ENCODE assay signal across 22 cellular contexts in genomic region chr4:17153572-17153971, GRCh38.
"Had no signal": no experiment of that assay in that cellular context is flagged by ENCODE, and none has a peak within 500 bp of the region (broad histone marks: within the 10 kb centered on the region; RNA-seq: fewer than 3 reads in every experiment).

No MANE protein-coding gene starts in this region.

- H3K27ac ChIP-seq: colonic mucosa, dorsolateral prefrontal cortex, esophagus muscularis mucosa, heart left ventricle, lower lobe of right lung, sigmoid colon, upper lobe of left lung, VCaP had no signal

- DNase-seq: activated CD4-positive, alpha-beta T cell treated with anti-CD3 and anti-CD28 coated beads, Interleukin-2, amount 10 ng/mL, durations not matched to agents 7 days and 5 days; activated CD4-positive, CD25-positive, alpha-beta regulatory T cell treated with anti-CD3 and anti-CD28 coated beads, Interleukin-2, amount 50 U/mL, for 72 hours; activated CD8-positive, alpha-beta memory T cell treated with anti-CD3 and anti-CD28 coated beads, Interleukin-2, amount 10 ng/mL, durations not matched to agents 7 days and 5 days; activated CD8-positive, alpha-beta T cell treated with anti-CD3 and anti-CD28 coated beads for 36 hours; activated effector memory CD4-positive, alpha-beta T cell treated with anti-CD3 and anti-CD28 coated beads, Interleukin-2, amount 50 U/mL, for 16 hours; activated naive CD4-positive, alpha-beta T cell treated with anti-CD3 and anti-CD28 coated beads, Interleukin-2, amount 10 ng/mL, durations not matched to agents 7 days and 5 days; activated T-cell treated with anti-CD3 and anti-CD28 coated beads for 4 hours; amygdala; colonic mucosa; dorsolateral prefrontal cortex; effector memory CD8-positive, alpha-beta T cell; heart left ventricle; kidney; lower lobe of right lung; naive thymus-derived CD4-positive, alpha-beta T cell; retina; sigmoid colon; stimulated activated CD4-positive, alpha-beta T cell treated with anti-CD3 and anti-CD28 coated beads, Interleukin-4, amount 100 ng/mL, for 1 hour; stimulated activated naive CD8-positive, alpha-beta T cell treated with anti-CD3 and anti-CD28 coated beads, Interleukin-15, Interleukin-2, amounts not matched to agents 100 U/mL and 50 U/mL, for 24 hours; upper lobe of left lung had no signal

- H3K27me3 ChIP-seq: colonic mucosa, dorsolateral prefrontal cortex, esophagus muscularis mucosa, heart left ventricle, sigmoid colon, upper lobe of left lung had no signal

- H3K4me3 ChIP-seq: colonic mucosa, dorsolateral prefrontal cortex, esophagus muscularis mucosa, heart left ventricle, lower lobe of right lung, sigmoid colon, upper lobe of left lung had no signal

- H3K36me3 ChIP-seq: colonic mucosa, esophagus muscularis mucosa, heart left ventricle, lower lobe of right lung, sigmoid colon, upper lobe of left lung had no signal

- H3K9me3 ChIP-seq: colonic mucosa, esophagus muscularis mucosa, lower lobe of right lung, sigmoid colon, upper lobe of left lung had no signal

- ATAC-seq: activated CD8-positive, alpha-beta memory T cell treated with anti-CD3 and anti-CD28 coated beads, Interleukin-2, amount 10 ng/mL, durations not matched to agents 7 days and 5 days; activated CD8-positive, alpha-beta T cell treated with anti-CD3 and anti-CD28 coated beads for 36 hours; effector memory CD8-positive, alpha-beta T cell; heart left ventricle; lower lobe of right lung; naive thymus-derived CD4-positive, alpha-beta T cell; stimulated activated naive CD8-positive, alpha-beta T cell treated with anti-CD3 and anti-CD28 coated beads, Interleukin-15, Interleukin-2, amounts not matched to agents 100 U/mL and 50 U/mL, for 24 hours had no signal

- H3K4me1 ChIP-seq: colonic mucosa, esophagus muscularis mucosa, lower lobe of right lung, sigmoid colon, upper lobe of left lung had no signal
